ENCODE assay signal across 1 cellular context in genomic region chr1:18583326-18583941, GRCh38.
TF ChIP-seq lines count a peak whose summit lies in the region.

No MANE protein-coding gene starts in this region.

TF ChIP-seq in H1, 55 proteins besides CTCF, POLR2A, EP300 and RAD21:
- TF ChIP-seq EGR1 (IDR thresholded peaks at IDR 0.05; ENCODE audit: borderline replicate concordance, low read depth, low read length), result no peak
- no peak for TF ChIP-seq BCL11A (IDR thresholded peaks at IDR 0.05; ENCODE audit: low read depth in 2 of 2, low read length in 2 of 2)
- TF ChIP-seq TEAD4 (IDR thresholded peaks at IDR 0.05; ENCODE audit: low read depth, low read length), result no peak
- TF ChIP-seq SIX5 (IDR thresholded peaks at IDR 0.05; ENCODE audit: low read depth, low read length), result no peak
- no peak for TF ChIP-seq CHD1 (IDR thresholded peaks at IDR 0.05; ENCODE audit: low read depth, low read length)
- TF ChIP-seq ZNF274 (IDR thresholded peaks at IDR 0.05; ENCODE audit: borderline replicate concordance, extremely low read depth, low read length), result no peak
- TF ChIP-seq YY1 (IDR thresholded peaks at IDR 0.05; ENCODE audit: low read depth, low read length), result no peak
- no peak for TF ChIP-seq TCF12 (IDR thresholded peaks at IDR 0.05; ENCODE audit: low read depth, low read length)
- no peak for TF ChIP-seq KDM5A (IDR thresholded peaks at IDR 0.05; ENCODE audit: low read length)
- TF ChIP-seq SIRT6 (IDR thresholded peaks at IDR 0.05; ENCODE audit: low read length), result no peak
- no peak for TF ChIP-seq SRF (IDR thresholded peaks at IDR 0.05; ENCODE audit: low read depth, low read length)
- no peak for TF ChIP-seq MAX (IDR thresholded peaks at IDR 0.05)
- TF ChIP-seq JUND (IDR thresholded peaks at IDR 0.05; ENCODE audit: low read length), result no peak
- no peak for TF ChIP-seq RXRA (IDR thresholded peaks at IDR 0.05; ENCODE audit: insufficient read depth, low read depth, low read length)
- TF ChIP-seq ATF3 (IDR thresholded peaks at IDR 0.05; ENCODE audit: insufficient read depth, low read depth, low read length), result no peak
- no peak for TF ChIP-seq KDM1A (IDR thresholded peaks at IDR 0.05; ENCODE audit: borderline replicate concordance, low read length)
